1 cellular context compared by ENCODE assay signal in the genomic region with DNA sequence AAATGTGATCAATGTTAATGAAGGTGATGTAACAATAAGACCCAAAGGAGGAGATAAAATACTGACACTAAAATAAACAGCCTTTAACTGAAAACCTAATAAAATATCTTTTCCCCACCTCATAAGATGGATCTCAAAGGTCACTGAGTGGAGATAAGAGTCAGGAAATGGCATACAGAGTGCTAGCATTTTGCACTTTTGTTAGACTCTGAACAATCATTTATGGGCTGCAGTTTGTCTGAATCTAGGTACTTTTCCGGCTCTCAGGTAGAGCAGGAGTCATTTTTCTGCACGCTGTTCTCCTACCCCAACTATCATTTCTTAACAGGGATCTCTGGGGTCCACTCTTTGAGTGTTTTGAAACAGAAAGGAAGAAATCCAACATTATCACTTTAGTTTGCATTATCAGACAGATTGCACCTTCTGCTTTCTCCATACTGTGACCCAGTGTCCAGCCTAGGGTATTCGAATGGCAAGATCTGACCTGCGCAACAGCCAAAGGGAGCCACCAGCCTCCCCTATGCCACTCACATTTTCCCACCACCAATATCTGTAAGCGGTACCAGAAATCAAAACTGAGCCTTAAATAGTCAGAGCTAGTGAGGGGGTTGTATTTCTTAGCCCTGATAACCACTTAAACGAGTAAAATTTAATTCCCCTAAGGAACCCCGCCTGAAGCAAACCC.
TF ChIP-seq lines count a peak whose summit lies in the region.

No MANE protein-coding gene starts in this region.

TF ChIP-seq in K562, 482 proteins besides CTCF, POLR2A, EP300 and RAD21:
- TF ChIP-seq BDP1 (IDR thresholded peaks at IDR 0.05; ENCODE audit: insufficient read depth, insufficient read length) (no peak), ZNF143 (CRISPR knock-in tag; IDR thresholded peaks at IDR 0.05) (no peak), ZNF444 (CRISPR knock-in tag; IDR thresholded peaks at IDR 0.05) (no peak), DPF2 (IDR thresholded peaks at IDR 0.05) (no peak), BRD9 (IDR thresholded peaks at IDR 0.05; ENCODE audit: low read depth, partially characterized antibody) (no peak), NRF1 (conservative IDR thresholded peaks at IDR 0.05 in 1 of 2, IDR thresholded peaks at IDR 0.05 in 1 of 2) (0 out of 4 replicates have a peak, but pooled peaks of 1 of the 2 experiments have one; percentile 9), L3MBTL2 (IDR thresholded peaks at IDR 0.05) (no peak), CEBPG (CRISPR knock-in tag; IDR thresholded peaks at IDR 0.05) (no peak), CEBPG (tag; conservative IDR thresholded peaks at IDR 0.05 in 1 of 2, IDR thresholded peaks at IDR 0.05 in 1 of 2) (0 out of 4 replicates have a peak, but pooled peaks of 1 of the 2 experiments have one; percentile 11)
- TF ChIP-seq, protein P1, sequence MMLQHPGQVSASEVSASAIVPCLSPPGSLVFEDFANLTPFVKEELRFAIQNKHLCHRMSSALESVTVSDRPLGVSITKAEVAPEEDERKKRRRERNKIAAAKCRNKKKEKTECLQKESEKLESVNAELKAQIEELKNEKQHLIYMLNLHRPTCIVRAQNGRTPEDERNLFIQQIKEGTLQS (IDR thresholded peaks at IDR 0.05) = peak; percentile 28
- TF ChIP-seq, protein P1 (CRISPR knock-in tag; conservative IDR thresholded peaks at IDR 0.05) = no peak
- TF ChIP-seq, protein P2, sequence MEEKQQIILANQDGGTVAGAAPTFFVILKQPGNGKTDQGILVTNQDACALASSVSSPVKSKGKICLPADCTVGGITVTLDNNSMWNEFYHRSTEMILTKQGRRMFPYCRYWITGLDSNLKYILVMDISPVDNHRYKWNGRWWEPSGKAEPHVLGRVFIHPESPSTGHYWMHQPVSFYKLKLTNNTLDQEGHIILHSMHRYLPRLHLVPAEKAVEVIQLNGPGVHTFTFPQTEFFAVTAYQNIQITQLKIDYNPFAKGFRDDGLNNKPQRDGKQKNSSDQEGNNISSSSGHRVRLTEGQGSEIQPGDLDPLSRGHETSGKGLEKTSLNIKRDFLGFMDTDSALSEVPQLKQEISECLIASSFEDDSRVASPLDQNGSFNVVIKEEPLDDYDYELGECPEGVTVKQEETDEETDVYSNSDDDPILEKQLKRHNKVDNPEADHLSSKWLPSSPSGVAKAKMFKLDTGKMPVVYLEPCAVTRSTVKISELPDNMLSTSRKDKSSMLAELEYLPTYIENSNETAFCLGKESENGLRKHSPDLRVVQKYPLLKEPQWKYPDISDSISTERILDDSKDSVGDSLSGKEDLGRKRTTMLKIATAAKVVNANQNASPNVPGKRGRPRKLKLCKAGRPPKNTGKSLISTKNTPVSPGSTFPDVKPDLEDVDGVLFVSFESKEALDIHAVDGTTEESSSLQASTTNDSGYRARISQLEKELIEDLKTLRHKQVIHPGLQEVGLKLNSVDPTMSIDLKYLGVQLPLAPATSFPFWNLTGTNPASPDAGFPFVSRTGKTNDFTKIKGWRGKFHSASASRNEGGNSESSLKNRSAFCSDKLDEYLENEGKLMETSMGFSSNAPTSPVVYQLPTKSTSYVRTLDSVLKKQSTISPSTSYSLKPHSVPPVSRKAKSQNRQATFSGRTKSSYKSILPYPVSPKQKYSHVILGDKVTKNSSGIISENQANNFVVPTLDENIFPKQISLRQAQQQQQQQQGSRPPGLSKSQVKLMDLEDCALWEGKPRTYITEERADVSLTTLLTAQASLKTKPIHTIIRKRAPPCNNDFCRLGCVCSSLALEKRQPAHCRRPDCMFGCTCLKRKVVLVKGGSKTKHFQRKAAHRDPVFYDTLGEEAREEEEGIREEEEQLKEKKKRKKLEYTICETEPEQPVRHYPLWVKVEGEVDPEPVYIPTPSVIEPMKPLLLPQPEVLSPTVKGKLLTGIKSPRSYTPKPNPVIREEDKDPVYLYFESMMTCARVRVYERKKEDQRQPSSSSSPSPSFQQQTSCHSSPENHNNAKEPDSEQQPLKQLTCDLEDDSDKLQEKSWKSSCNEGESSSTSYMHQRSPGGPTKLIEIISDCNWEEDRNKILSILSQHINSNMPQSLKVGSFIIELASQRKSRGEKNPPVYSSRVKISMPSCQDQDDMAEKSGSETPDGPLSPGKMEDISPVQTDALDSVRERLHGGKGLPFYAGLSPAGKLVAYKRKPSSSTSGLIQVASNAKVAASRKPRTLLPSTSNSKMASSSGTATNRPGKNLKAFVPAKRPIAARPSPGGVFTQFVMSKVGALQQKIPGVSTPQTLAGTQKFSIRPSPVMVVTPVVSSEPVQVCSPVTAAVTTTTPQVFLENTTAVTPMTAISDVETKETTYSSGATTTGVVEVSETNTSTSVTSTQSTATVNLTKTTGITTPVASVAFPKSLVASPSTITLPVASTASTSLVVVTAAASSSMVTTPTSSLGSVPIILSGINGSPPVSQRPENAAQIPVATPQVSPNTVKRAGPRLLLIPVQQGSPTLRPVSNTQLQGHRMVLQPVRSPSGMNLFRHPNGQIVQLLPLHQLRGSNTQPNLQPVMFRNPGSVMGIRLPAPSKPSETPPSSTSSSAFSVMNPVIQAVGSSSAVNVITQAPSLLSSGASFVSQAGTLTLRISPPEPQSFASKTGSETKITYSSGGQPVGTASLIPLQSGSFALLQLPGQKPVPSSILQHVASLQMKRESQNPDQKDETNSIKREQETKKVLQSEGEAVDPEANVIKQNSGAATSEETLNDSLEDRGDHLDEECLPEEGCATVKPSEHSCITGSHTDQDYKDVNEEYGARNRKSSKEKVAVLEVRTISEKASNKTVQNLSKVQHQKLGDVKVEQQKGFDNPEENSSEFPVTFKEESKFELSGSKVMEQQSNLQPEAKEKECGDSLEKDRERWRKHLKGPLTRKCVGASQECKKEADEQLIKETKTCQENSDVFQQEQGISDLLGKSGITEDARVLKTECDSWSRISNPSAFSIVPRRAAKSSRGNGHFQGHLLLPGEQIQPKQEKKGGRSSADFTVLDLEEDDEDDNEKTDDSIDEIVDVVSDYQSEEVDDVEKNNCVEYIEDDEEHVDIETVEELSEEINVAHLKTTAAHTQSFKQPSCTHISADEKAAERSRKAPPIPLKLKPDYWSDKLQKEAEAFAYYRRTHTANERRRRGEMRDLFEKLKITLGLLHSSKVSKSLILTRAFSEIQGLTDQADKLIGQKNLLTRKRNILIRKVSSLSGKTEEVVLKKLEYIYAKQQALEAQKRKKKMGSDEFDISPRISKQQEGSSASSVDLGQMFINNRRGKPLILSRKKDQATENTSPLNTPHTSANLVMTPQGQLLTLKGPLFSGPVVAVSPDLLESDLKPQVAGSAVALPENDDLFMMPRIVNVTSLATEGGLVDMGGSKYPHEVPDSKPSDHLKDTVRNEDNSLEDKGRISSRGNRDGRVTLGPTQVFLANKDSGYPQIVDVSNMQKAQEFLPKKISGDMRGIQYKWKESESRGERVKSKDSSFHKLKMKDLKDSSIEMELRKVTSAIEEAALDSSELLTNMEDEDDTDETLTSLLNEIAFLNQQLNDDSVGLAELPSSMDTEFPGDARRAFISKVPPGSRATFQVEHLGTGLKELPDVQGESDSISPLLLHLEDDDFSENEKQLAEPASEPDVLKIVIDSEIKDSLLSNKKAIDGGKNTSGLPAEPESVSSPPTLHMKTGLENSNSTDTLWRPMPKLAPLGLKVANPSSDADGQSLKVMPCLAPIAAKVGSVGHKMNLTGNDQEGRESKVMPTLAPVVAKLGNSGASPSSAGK (IDR thresholded peaks at IDR 0.05) = no peak
- TF ChIP-seq, protein P3, sequence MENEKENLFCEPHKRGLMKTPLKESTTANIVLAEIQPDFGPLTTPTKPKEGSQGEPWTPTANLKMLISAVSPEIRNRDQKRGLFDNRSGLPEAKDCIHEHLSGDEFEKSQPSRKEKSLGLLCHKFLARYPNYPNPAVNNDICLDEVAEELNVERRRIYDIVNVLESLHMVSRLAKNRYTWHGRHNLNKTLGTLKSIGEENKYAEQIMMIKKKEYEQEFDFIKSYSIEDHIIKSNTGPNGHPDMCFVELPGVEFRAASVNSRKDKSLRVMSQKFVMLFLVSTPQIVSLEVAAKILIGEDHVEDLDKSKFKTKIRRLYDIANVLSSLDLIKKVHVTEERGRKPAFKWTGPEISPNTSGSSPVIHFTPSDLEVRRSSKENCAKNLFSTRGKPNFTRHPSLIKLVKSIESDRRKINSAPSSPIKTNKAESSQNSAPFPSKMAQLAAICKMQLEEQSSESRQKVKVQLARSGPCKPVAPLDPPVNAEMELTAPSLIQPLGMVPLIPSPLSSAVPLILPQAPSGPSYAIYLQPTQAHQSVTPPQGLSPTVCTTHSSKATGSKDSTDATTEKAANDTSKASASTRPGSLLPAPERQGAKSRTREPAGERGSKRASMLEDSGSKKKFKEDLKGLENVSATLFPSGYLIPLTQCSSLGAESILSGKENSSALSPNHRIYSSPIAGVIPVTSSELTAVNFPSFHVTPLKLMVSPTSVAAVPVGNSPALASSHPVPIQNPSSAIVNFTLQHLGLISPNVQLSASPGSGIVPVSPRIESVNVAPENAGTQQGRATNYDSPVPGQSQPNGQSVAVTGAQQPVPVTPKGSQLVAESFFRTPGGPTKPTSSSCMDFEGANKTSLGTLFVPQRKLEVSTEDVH (IDR thresholded peaks at IDR 0.05; ENCODE audit: low read depth, partially characterized antibody) = no peak
